In the genomic region with DNA sequence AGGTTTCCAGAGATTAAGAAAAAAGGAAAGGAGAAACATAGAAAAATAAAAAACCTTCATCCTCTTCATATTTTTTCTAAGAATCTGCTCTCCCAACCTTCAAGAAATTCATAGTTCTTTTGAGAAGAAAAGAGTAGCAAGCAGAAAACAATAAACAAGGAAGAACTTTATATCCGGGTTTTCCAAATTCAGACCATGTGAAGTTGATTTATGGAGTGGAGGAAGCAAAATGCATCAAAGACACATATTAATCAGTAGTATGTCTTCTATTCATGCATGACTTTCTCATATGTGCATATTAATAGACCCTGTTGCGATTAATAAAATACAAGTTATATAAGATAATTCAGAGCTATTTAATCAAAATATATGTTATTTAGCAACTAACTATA, we compare ENCODE assay signal across 1 cellular context.
TF ChIP-seq lines count a peak whose summit lies in the region.

No MANE protein-coding gene starts in this region.

TF ChIP-seq in K562, 482 proteins besides CTCF, POLR2A, EP300 and RAD21 (continued from another document):
- TF ChIP-seq, protein P1, sequence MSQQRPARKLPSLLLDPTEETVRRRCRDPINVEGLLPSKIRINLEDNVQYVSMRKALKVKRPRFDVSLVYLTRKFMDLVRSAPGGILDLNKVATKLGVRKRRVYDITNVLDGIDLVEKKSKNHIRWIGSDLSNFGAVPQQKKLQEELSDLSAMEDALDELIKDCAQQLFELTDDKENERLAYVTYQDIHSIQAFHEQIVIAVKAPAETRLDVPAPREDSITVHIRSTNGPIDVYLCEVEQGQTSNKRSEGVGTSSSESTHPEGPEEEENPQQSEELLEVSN (IDR thresholded peaks at IDR 0.05; ENCODE audit: borderline replicate concordance in 1 of 2, extremely low read depth in 1 of 2, insufficient read depth in 1 of 2, insufficient read length in 1 of 2, low read depth in 1 of 2, low read length in 1 of 2, poor library complexity in 1 of 2, severe bottlenecking in 1 of 2), result no peak
